Comparison of ENCODE assay signal across 17 cellular contexts in genomic region chr1:209427277-209427676, GRCh38.
DNase-seq lines count a peak whose midpoint lies in the region; ATAC-seq and TF ChIP-seq lines count a peak whose summit lies in the region.
"Had no signal": no experiment of that assay in that cellular context is flagged by ENCODE, and none has a peak within 500 bp of the region (broad histone marks: within the 10 kb centered on the region; RNA-seq: fewer than 3 reads in every experiment).

No MANE protein-coding gene starts in this region.

- peak overlapping the region; percentile 8 for H3K4me3 Mint-ChIP-seq in progenitor cell of endocrine pancreas (ENCODE audit: low read depth)

- intact Hi-C loops in mammary epithelial cell (cut with micrococcal nuclease) (no loop called here), upper lobe of right lung (cut with DNase I) (no loop called here)

- 8% methylated on average over 7 of the region's 7 CpGs for WGBS in mammary epithelial cell (ENCODE audit: low coverage, missing lambda C conversion rate)

- dilution Hi-C loops in mammary epithelial cell (cut with HindIII; ENCODE audit: low sequenced_read_pairs), result loop anchor here (10.0 kb wide), 1 partner anchor 52 kb away; no protein-coding TSS in a partner anchor

- TF ChIP-seq CTCF in mammary epithelial cell (conservative IDR thresholded peaks at IDR 0.05 in 1 of 2, IDR thresholded peaks at IDR 0.05 in 1 of 2; ENCODE audit: extremely low read depth in 1 of 2, insufficient read depth in 1 of 2, low read depth in 1 of 2, low read length in 2 of 2) (no peak), foreskin keratinocyte (conservative IDR thresholded peaks at IDR 0.05) (no peak), progenitor cell of endocrine pancreas (IDR thresholded peaks at IDR 0.05; ENCODE audit: unreplicated experiment) (no peak), upper lobe of right lung (IDR thresholded peaks at IDR 0.05) (no peak)

- H3K4me2 ChIP-seq in mammary epithelial cell (ENCODE audit: insufficient read depth, low read depth, low read length), result peak overlapping the region; percentile 87

- H3K27me3 Mint-ChIP-seq in progenitor cell of endocrine pancreas, result no peaks in the 10 kb centered on the region

- H3K27me3 ChIP-seq in mammary epithelial cell (ENCODE audit: insufficient read depth, low read length) (no peaks in the 10 kb centered on the region), foreskin keratinocyte (no peaks in the 10 kb centered on the region), upper lobe of right lung (no peaks in the 10 kb centered on the region), MG63 (no peaks in the 10 kb centered on the region)
- H3K27me3 ChIP-seq: BLaER1 treated with 17β-estradiol and CSF1 and Interleukin-3, amounts not matched to agents 10 nM and 100 nM had no signal

- H3K4me1 ChIP-seq in ES-I3 (ENCODE audit: insufficient read depth, low read length) (peaks cover 33% of the 10 kb centered on the region), mammary epithelial cell (ENCODE audit: insufficient read depth, low read length) (peaks cover 32% of the 10 kb centered on the region), foreskin keratinocyte (peaks cover 5% of the 10 kb centered on the region), upper lobe of right lung (no peaks in the 10 kb centered on the region)

- DNase-seq in mammary epithelial cell (no peak), foreskin keratinocyte (peak in 1 of 2 donors; percentile 66), progenitor cell of endocrine pancreas (ENCODE audit: low spot score, unreplicated experiment) (no peak), NOMO-1 (lab: John Stamatoyannopoulos, UW; ENCODE audit: unreplicated experiment in 2 of 2) (no peak), upper lobe of right lung (no peak), MG63 (no peak)
- DNase-seq: 8988T, DMS 273 treated with DMSO at 0.1 percent for 48 hours, NCI-H1436 treated with DMSO at 0.1 percent for 48 hours, NCI-H2081 treated with DMSO at 0.1 percent for 48 hours, NCI-H2227 treated with DMSO at 0.1 percent for 48 hours, NCI-H526 treated with DMSO at 0.1 percent for 48 hours had no signal

- H3K9ac ChIP-seq in ES-I3 (ENCODE audit: low read depth, low read length) (peak overlapping the region; percentile 63; the same call in 1 of the 2 replicates), mammary epithelial cell (ENCODE audit: insufficient read depth, low read length) (peak overlapping the region; percentile 100)
- H3K9ac ChIP-seq: BLaER1 treated with 17β-estradiol and CSF1 and Interleukin-3, amounts not matched to agents 10 nM and 100 nM had no signal

- no TSS peak for BruUV-seq in mammary epithelial cell (replicated peaks; lab: Mats Ljungman, UMichigan)

- H3K27ac Mint-ChIP-seq in progenitor cell of endocrine pancreas, result no peak overlapping the region

- no peaks in the 10 kb centered on the region for H3K9me3 ChIP-seq in ES-I3 (ENCODE audit: control insufficient read depth, insufficient read depth, low read length)
- H3K9me3 ChIP-seq in mammary epithelial cell (replicated peaks; ENCODE audit: insufficient read depth, low read length), result no peaks in the 10 kb centered on the region
- H3K9me3 ChIP-seq in upper lobe of right lung, result no peaks in the 10 kb centered on the region
- H3K9me3 ChIP-seq in MG63, result no peaks in the 10 kb centered on the region
- H3K9me3 ChIP-seq: BLaER1 treated with 17β-estradiol and CSF1 and Interleukin-3, amounts not matched to agents 10 nM and 100 nM had no signal

- H2AFZ ChIP-seq in mammary epithelial cell (ENCODE audit: low read depth, low read length), result no peak overlapping the region

- no peaks in the 10 kb centered on the region for H3K36me3 Mint-ChIP-seq in progenitor cell of endocrine pancreas (ENCODE audit: insufficient read depth)

- in situ Hi-C loops in mammary epithelial cell (cut with MboI; ENCODE audit: low sequenced_read_pairs in 2 of 2), result no loop called here

- peaks cover 45% of the 10 kb centered on the region for H3K79me2 ChIP-seq in mammary epithelial cell (ENCODE audit: insufficient read depth, low read length)

- peak overlapping the region; percentile 99 for H3K27ac ChIP-seq in mammary epithelial cell (ENCODE audit: insufficient read depth, low read depth, low read length)
- peak overlapping the region; percentile 90 for H3K27ac ChIP-seq in foreskin keratinocyte
- no peak overlapping the region for H3K27ac ChIP-seq in upper lobe of right lung
- H3K27ac ChIP-seq: BLaER1 treated with 17β-estradiol and CSF1 and Interleukin-3, amounts not matched to agents 10 nM and 100 nM; SK-N-MC had no signal

- H3K36me3 ChIP-seq in ES-I3 (ENCODE audit: insufficient read depth, low read length) (peaks cover 25% of the 10 kb centered on the region; the same call in 1 of the 2 replicates), mammary epithelial cell (ENCODE audit: insufficient read depth, low read length) (peaks cover 26% of the 10 kb centered on the region), upper lobe of right lung (no peaks in the 10 kb centered on the region), MG63 (no peaks in the 10 kb centered on the region)
- H3K36me3 ChIP-seq: BLaER1 treated with 17β-estradiol and CSF1 and Interleukin-3, amounts not matched to agents 10 nM and 100 nM had no signal

- CTCF ChIA-PET in mammary epithelial cell (lab: Charles Lee; ENCODE audit: low non-redundant PET), result interaction anchor here (0.6 kb wide), 1 partner anchor 62 kb away, joined by 3 read pairs; no protein-coding TSS in a partner anchor

- ATAC-seq in foreskin keratinocyte (peak; percentile 29), upper lobe of right lung (no peak), HG03342 (IDR thresholded peaks at IDR 0.05; ENCODE audit: unreplicated experiment) (no peak)
- ATAC-seq: Right ventricle myocardium inferior had no signal

- H4K20me1 ChIP-seq in mammary epithelial cell (ENCODE audit: insufficient read depth, low read length), result no peaks in the 10 kb centered on the region
- H4K20me1 ChIP-seq: BLaER1 treated with 17β-estradiol and CSF1 and Interleukin-3, amounts not matched to agents 10 nM and 100 nM had no signal

- H3K4me3 ChIP-seq in mammary epithelial cell (replicated peaks in 1 of 3; ENCODE audit: insufficient read depth in 1 of 3, low read depth in 2 of 3, low read length in 3 of 3) (peak overlapping the region in 2 of 3 experiments; percentile 94 to 98), upper lobe of right lung (no peak overlapping the region), MG63 (no peak overlapping the region)
- H3K4me3 ChIP-seq: BLaER1 treated with 17β-estradiol and CSF1 and Interleukin-3, amounts not matched to agents 10 nM and 100 nM; SK-N-MC had no signal

- peaks cover 35% of the 10 kb centered on the region for H3K4me1 Mint-ChIP-seq in progenitor cell of endocrine pancreas (ENCODE audit: low read depth)

- no peaks in the 10 kb centered on the region for H3K9me3 Mint-ChIP-seq in progenitor cell of endocrine pancreas (ENCODE audit: low read depth)

Comparison
In these comparisons a context has a peak if more than half of its experiments do, and no peak if none do; other contexts are left out.
1. H3K4me3 ChIP-seq: peak in mammary epithelial cell (2 of 3); none in upper lobe of right lung (single experiment) and MG63 (single experiment).